ENCODE assay signal across 17 cellular contexts in genomic region chr7:112362796-112363195, GRCh38.
DNase-seq lines count a peak whose midpoint lies in the region; ATAC-seq and TF ChIP-seq lines count a peak whose summit lies in the region.
"Had no signal": no experiment of that assay in that cellular context is flagged by ENCODE, and none has a peak within 500 bp of the region (broad histone marks: within the 10 kb centered on the region; RNA-seq: fewer than 3 reads in every experiment).

No MANE protein-coding gene starts in this region.

- no peaks in the 10 kb centered on the region for H3K4me1 Mint-ChIP-seq in T-helper 17 cell
- H3K4me1 Mint-ChIP-seq: activated CD4-positive, alpha-beta T cell treated with anti-CD3 and anti-CD28 coated beads for 36 hours had no signal

- no peaks in the 10 kb centered on the region for H3K27me3 ChIP-seq in smooth muscle cell (ENCODE audit: low read depth)
- H3K27me3 ChIP-seq: gastrocnemius medialis, transverse colon had no signal

- no peak overlapping the region for H3K9ac ChIP-seq in smooth muscle cell (ENCODE audit: low read depth)

- 37% methylated on average over 7 of the region's 7 CpGs for WGBS in smooth muscle cell (ENCODE audit: low lambda C conversion rate)

- H4K20me1 ChIP-seq in smooth muscle cell (ENCODE audit: low read depth) = no peaks in the 10 kb centered on the region

- TF ChIP-seq CTCF in smooth muscle cell (IDR thresholded peaks at IDR 0.05; ENCODE audit: borderline replicate concordance, insufficient read depth, poor library complexity, severe bottlenecking) = no peak

- no peak overlapping the region for H3K4me2 ChIP-seq in smooth muscle cell

- H3K4me3 Mint-ChIP-seq in T-helper 17 cell = no peak overlapping the region
- H3K4me3 Mint-ChIP-seq: activated CD4-positive, alpha-beta T cell treated with anti-CD3 and anti-CD28 coated beads for 36 hours; activated T-cell treated with anti-CD3 and anti-CD28 coated beads, Interleukin-2, amount 50 U/mL, for 24 hours had no signal

- no peaks in the 10 kb centered on the region for H3F3A ChIP-seq in smooth muscle cell (ENCODE audit: low read depth)

- H3K9me3 ChIP-seq in smooth muscle cell (replicated peaks; ENCODE audit: low read depth) (no peaks in the 10 kb centered on the region), T-helper 17 cell (ENCODE audit: control insufficient read depth, low read length, poor library complexity, severe bottlenecking) (peaks cover 2% of the 10 kb centered on the region)
- H3K9me3 ChIP-seq: transverse colon had no signal

- H2AFZ ChIP-seq in smooth muscle cell (ENCODE audit: low read depth) = peak overlapping the region; percentile 75

- peaks cover 11% of the 10 kb centered on the region for H3K4me1 ChIP-seq in smooth muscle cell (ENCODE audit: low read depth)
- H3K4me1 ChIP-seq: transverse colon had no signal

- H3K79me2 ChIP-seq in smooth muscle cell (ENCODE audit: low read depth) = no peaks in the 10 kb centered on the region

- H3K27ac ChIP-seq in smooth muscle cell (ENCODE audit: low read depth) = no peak overlapping the region
- H3K27ac ChIP-seq: gastrocnemius medialis, transverse colon had no signal

- no peak overlapping the region for H3K27ac Mint-ChIP-seq in T-helper 17 cell
- H3K27ac Mint-ChIP-seq: activated CD4-positive, alpha-beta T cell treated with anti-CD3 and anti-CD28 coated beads for 36 hours; activated T-cell treated with anti-CD3 and anti-CD28 coated beads, Interleukin-2, amount 50 U/mL, for 24 hours had no signal

- no peaks in the 10 kb centered on the region for H3K36me3 Mint-ChIP-seq in T-helper 17 cell (ENCODE audit: low read depth)

- DNase-seq in NCI-H510A treated with DMSO at 0.1 percent for 48 hours (lab: John Stamatoyannopoulos, UW) = peak; percentile 27
- DNase-seq in NCI-H510A (lab: John Stamatoyannopoulos, UW) = no peak
- peak; percentile 95 for DNase-seq in NCI-H2227 treated with DMSO at 0.1 percent for 48 hours (lab: John Stamatoyannopoulos, UW)
- DNase-seq in islet precursor cell = peak; percentile 64
- DNase-seq in smooth muscle cell (lab: John Stamatoyannopoulos, UW; ENCODE audit: unreplicated experiment) = no peak
- DNase-seq in T-helper 17 cell = no peak
- no peak for DNase-seq in kidney glomerular epithelial cell (lab: John Stamatoyannopoulos, UW)
- DNase-seq: 8988T; activated CD4-positive, alpha-beta T cell treated with anti-CD3 and anti-CD28 coated beads for 36 hours; activated T-cell treated with anti-CD3 and anti-CD28 coated beads, Interleukin-2, amount 50 U/mL, for 24 hours; gastrocnemius medialis; NCI-H1930; occipital lobe; stimulated activated CD4-positive, alpha-beta T cell treated with anti-CD3 and anti-CD28 coated beads, Interleukin-15, amount 100 ng/mL, for 24 hours; transverse colon had no signal

- no peaks in the 10 kb centered on the region for H3K36me3 ChIP-seq in smooth muscle cell (ENCODE audit: low read depth)
- H3K36me3 ChIP-seq: gastrocnemius medialis, transverse colon had no signal

- ATAC-seq in T-helper 17 cell = no peak
- no peak for ATAC-seq in HG03378 (IDR thresholded peaks at IDR 0.05; ENCODE audit: unreplicated experiment)
- ATAC-seq: activated CD4-positive, alpha-beta T cell treated with anti-CD3 and anti-CD28 coated beads for 36 hours; gastrocnemius medialis; Panc1 had no signal

- no peak overlapping the region for H3K4me3 ChIP-seq in smooth muscle cell
- H3K4me3 ChIP-seq: gastrocnemius medialis, transverse colon had no signal

- H3K27me3 Mint-ChIP-seq in T-helper 17 cell = peaks cover 42% of the 10 kb centered on the region

Comparison
In these comparisons a context has a peak if more than half of its experiments do, and no peak if none do; other contexts are left out.
1. DNase-seq: peak in NCI-H510A treated with DMSO at 0.1 percent for 48 hours (single experiment), NCI-H2227 treated with DMSO at 0.1 percent for 48 hours (single experiment) and islet precursor cell (single experiment); none in NCI-H510A (single experiment), smooth muscle cell (single experiment), T-helper 17 cell (0 of 3) and kidney glomerular epithelial cell (single experiment).